Comparison of ENCODE assay signal across 25 cellular contexts in genomic region chr17:58166682-58167081, GRCh38. TPM values are rescaled to one million over a fixed set of nuclear protein-coding genes. Genes with fewer than 3 reads are reported as not detected.
"Had no signal": no experiment of that assay in that cellular context is flagged by ENCODE, and none has a peak within 500 bp of the region (broad histone marks: within the 10 kb centered on the region; RNA-seq: fewer than 3 reads in every experiment).

Gene OR4D2, plus strand, starts transcription at chr17:58166982. Its CDS starts 2,674 bp downstream, at chr17:58169656.

- H3K36me3 ChIP-seq: brain microvascular endothelial cell, colonic mucosa, SJSA1 had no signal

- ATAC-seq: PC-3, SK-N-SH treated with all-trans-retinoic acid at 6 μM for 48 hours had no signal

- DNase-seq: activated CD4-positive, alpha-beta memory T cell treated with anti-CD3 and anti-CD28 coated beads, Interleukin-2, amount 10 ng/mL, durations not matched to agents 7 days and 5 days; activated CD4-positive, alpha-beta T cell treated with anti-CD3 and anti-CD28 coated beads, Interleukin-2, amount 10 ng/mL, durations not matched to agents 7 days and 5 days; activated CD4-positive, CD25-positive, alpha-beta regulatory T cell; activated naive CD4-positive, alpha-beta T cell treated with anti-CD3 and anti-CD28 coated beads, Interleukin-2, amount 50 U/mL, for 16 hours; activated T-cell treated with anti-CD3 and anti-CD28 coated beads for 4 hours; brain microvascular endothelial cell; colonic mucosa; NCI-H1105 treated with DMSO at 0.1 percent for 48 hours; NCI-H1436 treated with DMSO at 0.1 percent for 48 hours; NCI-H187; NCI-H2081; NCI-H510A treated with DMSO at 0.1 percent for 48 hours; NCI-H69; PC-3; SHP77; SW 1271; T-helper 2 cell; T1000 had no signal

- H3K4me3 ChIP-seq: colonic mucosa, SJSA1 had no signal

- H3K4me1 ChIP-seq: colonic mucosa, SJSA1 had no signal

- H3K27me3 ChIP-seq: brain microvascular endothelial cell, colonic mucosa had no signal

- H3K9me3 Mint-ChIP-seq: activated CD4-positive, alpha-beta memory T cell treated with anti-CD3 and anti-CD28 coated beads, Interleukin-2, amount 10 ng/mL, durations not matched to agents 7 days and 5 days had no signal

- H3K4me3 Mint-ChIP-seq: activated CD4-positive, alpha-beta memory T cell treated with anti-CD3 and anti-CD28 coated beads, Interleukin-2, amount 10 ng/mL, durations not matched to agents 7 days and 5 days; activated CD4-positive, alpha-beta T cell treated with anti-CD3 and anti-CD28 coated beads, Interleukin-2, amount 10 ng/mL, durations not matched to agents 7 days and 5 days had no signal

- H3K9me3 ChIP-seq: colonic mucosa, SJSA1 had no signal

- H3K27ac Mint-ChIP-seq: activated CD4-positive, alpha-beta memory T cell treated with anti-CD3 and anti-CD28 coated beads, Interleukin-2, amount 10 ng/mL, durations not matched to agents 7 days and 5 days; activated CD4-positive, alpha-beta T cell treated with anti-CD3 and anti-CD28 coated beads, Interleukin-2, amount 10 ng/mL, durations not matched to agents 7 days and 5 days had no signal

- H3K27ac ChIP-seq: brain microvascular endothelial cell, colonic mucosa, SJSA1, VCaP had no signal

RNA-seq across cellular contexts. Expression of gene OR4D2, which starts in this region (rescaled TPM):
- total RNA-seq: activated CD4-positive, alpha-beta memory T cell treated with anti-CD3 and anti-CD28 coated beads, Interleukin-2, amount 10 ng/mL, durations not matched to agents 7 days and 5 days; activated CD4-positive, alpha-beta T cell treated with anti-CD3 and anti-CD28 coated beads, Interleukin-2, amount 10 ng/mL, durations not matched to agents 7 days and 5 days; activated CD8-positive, alpha-beta memory T cell treated with anti-CD3 and anti-CD28 coated beads for 36 hours; cardiac septum; cerebellum; colonic mucosa; PC-3; SJSA1 had no signal
- polyA plus RNA-seq: adipose tissue had no signal
